8 cellular contexts compared by ENCODE assay signal in genomic region chr1:150562384-150563339, GRCh38. TPM values are rescaled to one million over a fixed set of nuclear protein-coding genes. Genes with fewer than 3 reads are reported as not detected.
DNase-seq lines count a peak whose midpoint lies in the region; ATAC-seq and TF ChIP-seq lines count a peak whose summit lies in the region.

No MANE protein-coding gene starts in this region.

- H3K9me3 Mint-ChIP-seq in natural killer cell: no peaks in the 10 kb centered on the region

- peak overlapping the region; percentile 98 to 99 for H3K27ac Mint-ChIP-seq in natural killer cell

- DNase-seq in DMS53 (lab: John Stamatoyannopoulos, UW): peak; percentile 43
- DNase-seq in DMS53 treated with DMSO at 0.1 percent for 48 hours (lab: John Stamatoyannopoulos, UW; ENCODE audit: unreplicated experiment): no peak
- peak; percentile 60 for DNase-seq in natural killer cell
- DNase-seq in tibial artery: peak in 1 of 2 donors; percentile 44
- DNase-seq in GDM1 (lab: John Stamatoyannopoulos, UW): no peak

- no peaks in the 10 kb centered on the region for H3K9me3 ChIP-seq in tibial artery

- TF ChIP-seq CTCF in VCaP (conservative IDR thresholded peaks at IDR 0.05) (no peak), natural killer cell (IDR thresholded peaks at IDR 0.05) (peak; percentile 1), tibial artery (IDR thresholded peaks at IDR 0.05) (no peak)

- H3K27ac ChIP-seq in VCaP (peak overlapping the region; percentile 100), cingulate gyrus (ENCODE audit: low read depth, low read length) (peak overlapping the region; percentile 99), tibial artery (peak overlapping the region; percentile 99)

- ATAC-seq in HG03103 (IDR thresholded peaks at IDR 0.05; ENCODE audit: low read depth, unreplicated experiment) (peak; percentile 37), natural killer cell (peak; percentile 27 to 32 (median 31))

- H3K4me1 ChIP-seq in tibial artery: peaks cover 12 to 89% (median 84%) of the 10 kb centered on the region in 4 donors

- H3K36me3 Mint-ChIP-seq in natural killer cell: no peaks in the 10 kb centered on the region

- peak overlapping the region; percentile 51 to 53 for H3K4me3 ChIP-seq in tibial artery

- H3K27me3 ChIP-seq in tibial artery: no peaks in the 10 kb centered on the region

- peak overlapping the region; percentile 98 for H3K4me3 Mint-ChIP-seq in natural killer cell

- peaks cover 71 to 78% of the 10 kb centered on the region in 2 donors for H3K4me1 Mint-ChIP-seq in natural killer cell

- no peaks in the 10 kb centered on the region for H3K27me3 Mint-ChIP-seq in natural killer cell (ENCODE audit: low read depth in 2 of 2)

- peaks cover 0 to 5% (median 5%) of the 10 kb centered on the region in 3 donors for H3K36me3 ChIP-seq in tibial artery

- intact Hi-C loops in natural killer cell (cut with micrococcal nuclease) (loop anchor here (1.0 to 10.0 kb wide), 9 partner anchors 17 to 595 kb away; partner anchors contain the start of genes ANP32E, CTSS, ENSA and GOLPH3L), tibial artery (cut with DNase I; ENCODE audit: low total_unique reads) (loop anchor here (10.0 kb wide), 1 partner anchor 412 kb away; the partner anchor contains the start of gene CERS2)

RNA-seq across cellular contexts. Expression of gene ADAMTSL4, which starts 13.5 kb away (rescaled TPM):
- 1 to 10 TPM; 1.7 to 2.9 (median 2.9) TPM for total RNA-seq in natural killer cell

RNA-seq across cellular contexts. Expression of gene MCL1, which starts 16.7 kb away (rescaled TPM):
- 1,000 to 10,000 TPM in 1 of 3 donors, 100 to 1,000 TPM in 2; 929 to 1,396 (median 938) TPM for total RNA-seq in natural killer cell

RNA-seq across cellular contexts. Expression of gene FALEC, which starts 47.1 kb away (rescaled TPM):
- not detected for total RNA-seq in natural killer cell

RNA-seq across cellular contexts. Expression of gene ECM1, which starts 54.8 kb away (rescaled TPM):
- under 1 TPM in 2 of 3 donors, not detected in 1; 0.42 to 0.43 TPM for total RNA-seq in natural killer cell

Comparison
In these comparisons a context has a peak if more than half of its experiments do, and no peak if none do; other contexts are left out.
1. DNase-seq: peak in DMS53 (single experiment) and natural killer cell (single experiment); none in DMS53 treated with DMSO at 0.1 percent for 48 hours (single experiment) and GDM1 (single experiment).
2. Peak in every context shown above with its lines, with median percentiles within 50 percentile points of each other: H3K27ac ChIP-seq.